Comparison of ENCODE assay signal across 8 cellular contexts in the genomic region with DNA sequence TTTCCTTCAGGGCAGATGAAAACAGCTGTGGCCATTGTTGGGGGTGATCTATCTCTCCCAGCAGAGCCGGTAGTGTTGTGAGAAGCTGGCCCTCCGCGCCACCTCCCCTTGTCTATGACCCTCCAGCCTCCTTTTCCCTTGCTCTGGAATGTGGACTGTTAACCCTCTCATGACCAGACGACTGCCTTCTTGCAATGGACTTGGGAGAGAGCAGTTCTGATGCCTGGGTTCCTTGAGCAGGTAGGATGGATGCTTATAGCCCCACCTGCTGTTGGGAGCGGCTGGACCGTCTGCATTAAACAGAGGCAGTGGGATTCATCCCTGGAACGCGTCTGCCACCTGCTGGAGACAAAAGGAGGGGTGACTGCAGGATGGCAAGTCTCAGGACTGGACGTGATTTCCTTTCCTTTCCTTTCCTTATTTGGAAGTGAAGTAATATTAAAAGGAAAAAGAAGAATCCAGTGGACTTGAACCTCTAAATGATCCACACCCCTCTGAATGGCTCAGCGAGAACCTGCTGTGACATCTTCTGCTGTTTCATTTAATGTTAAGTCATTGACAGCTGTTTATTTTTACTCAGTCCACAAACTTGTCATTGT. TPM values are rescaled to one million over a fixed set of nuclear protein-coding genes. Genes with fewer than 3 reads are reported as not detected.
A peak's percentile ranks its signal among the peaks of the same experiment; 100 is the strongest.
DNase-seq lines count a peak whose midpoint lies in the region; ATAC-seq, FAIRE-seq and TF ChIP-seq lines count a peak whose summit lies in the region.

No MANE protein-coding gene starts in this region.

- H3K4me3 ChIP-seq in adipocyte (ENCODE audit: low read length) (no peak overlapping the region), heart left ventricle (no peak overlapping the region), vagina (no peak overlapping the region)

- intact Hi-C loops in heart left ventricle (cut with DNase I): loop anchor here in 9 of 10 donors (1.0 to 10.0 kb wide), 4 partner anchors 66 to 186 kb away; no protein-coding TSS in a partner anchor
- intact Hi-C loops in vagina (cut with DNase I): loop anchor here (2.0 kb wide), 1 partner anchor 66 kb away; no protein-coding TSS in a partner anchor

- no peaks in the 10 kb centered on the region for H3K9me3 Mint-ChIP-seq in progenitor cell of endocrine pancreas (ENCODE audit: low read depth)

- peak overlapping the region; percentile 54 for H3K27ac Mint-ChIP-seq in progenitor cell of endocrine pancreas

- no peak overlapping the region for H3K9ac ChIP-seq in adipocyte (ENCODE audit: low read length)

- peaks cover 25% of the 10 kb centered on the region for H3K27me3 Mint-ChIP-seq in progenitor cell of endocrine pancreas

- WGBS in heart left ventricle, 4 donors: 2 to 6% (median 5%) methylated on average over 10 of the region's 10 CpGs

- peak overlapping the region; percentile 16 for H3K4me3 Mint-ChIP-seq in progenitor cell of endocrine pancreas (ENCODE audit: low read depth)

- ATAC-seq in heart left ventricle: peak; percentile 67 to 92 (median 84)

- H3K9me3 ChIP-seq in adipocyte (ENCODE audit: control insufficient read depth, low read length) (no peaks in the 10 kb centered on the region), heart left ventricle (no peaks in the 10 kb centered on the region), vagina (no peaks in the 10 kb centered on the region)

- H3K36me3 ChIP-seq in adipocyte (ENCODE audit: control insufficient read depth, insufficient read depth, low read length, severe bottlenecking) (no peaks in the 10 kb centered on the region), heart left ventricle (peaks cover 0 to 8% (median 2%) of the 10 kb centered on the region in 9 donors), vagina (no peaks in the 10 kb centered on the region)

- H3K27ac ChIP-seq in heart left ventricle (no peak overlapping the region), vagina (no peak overlapping the region)

- TF ChIP-seq CTCF in heart left ventricle (IDR thresholded peaks at IDR 0.05): peak; percentile 94 to 100 (median 99)
- TF ChIP-seq CTCF in progenitor cell of endocrine pancreas (IDR thresholded peaks at IDR 0.05; ENCODE audit: unreplicated experiment): peak; percentile 96
- TF ChIP-seq CTCF in vagina (IDR thresholded peaks at IDR 0.05): peak; percentile 97 to 99 (median 99)

- TF ChIP-seq POLR2A in heart left ventricle (IDR thresholded peaks at IDR 0.05) (no peak), vagina (IDR thresholded peaks at IDR 0.05) (no peak)

- peaks cover 40% of the 10 kb centered on the region for H3K27me3 ChIP-seq in adipocyte (replicated peaks; ENCODE audit: control insufficient read depth, insufficient read depth, low read length)
- H3K27me3 ChIP-seq in heart left ventricle: peaks cover 0 to 31% (median 10%) of the 10 kb centered on the region in 9 donors
- H3K27me3 ChIP-seq in vagina: no peaks in the 10 kb centered on the region

- FAIRE-seq in GM19239 (lab: Jason Lieb, UNC): peak; percentile 96

- peaks cover 1% of the 10 kb centered on the region for H3K36me3 Mint-ChIP-seq in progenitor cell of endocrine pancreas (ENCODE audit: insufficient read depth)

- H3K4me1 ChIP-seq in adipocyte (ENCODE audit: control insufficient read depth, insufficient read depth, low read length) (peaks cover 15% of the 10 kb centered on the region), heart left ventricle (peaks cover 0 to 22% (median 4%) of the 10 kb centered on the region in 12 donors), vagina (peaks cover 3% of the 10 kb centered on the region)

- H3K4me1 Mint-ChIP-seq in progenitor cell of endocrine pancreas (ENCODE audit: low read depth): peaks cover 9% of the 10 kb centered on the region

- DNase-seq in A172 (ENCODE audit: low spot score): peak; percentile 95
- peak; percentile 95 for DNase-seq in GM19239 (ENCODE audit: insufficient read length, low spot score)
- peak; percentile 88 for DNase-seq in NCI-H146 (lab: John Stamatoyannopoulos, UW)
- DNase-seq in SW480 (ENCODE audit: low spot score): peak; percentile 84
- DNase-seq in adipocyte (ENCODE audit: low read depth): peak; percentile 96
- DNase-seq in heart left ventricle: peak; percentile 91 to 95 (median 92)
- peak; percentile 94 for DNase-seq in progenitor cell of endocrine pancreas (ENCODE audit: low spot score, unreplicated experiment)
- DNase-seq in vagina (ENCODE audit: extremely low spot score in 2 of 2): no peak

RNA-seq across cellular contexts. Expression of gene SOST, which starts 1.8 kb away (rescaled TPM):
- total RNA-seq in A172 (2014; rRNA removed; shearing (Covaris generic)): 0.07 and 0.24 TPM in 2 replicates
- total RNA-seq in heart left ventricle (not detected), progenitor cell of endocrine pancreas (0.42 and 0.43 TPM in 2 replicates), vagina (not detected)
- not detected for polyA plus RNA-seq in heart left ventricle

RNA-seq across cellular contexts. Expression of gene DUSP3, which starts 18.4 kb away (rescaled TPM):
- 74.8 and 84.6 TPM in 2 replicates for total RNA-seq in A172 (2014; rRNA removed; shearing (Covaris generic))
- total RNA-seq in heart left ventricle: 100 to 1,000 TPM; 210 to 363 (median 267) TPM
- 100 to 1,000 TPM; 208 to 312 TPM for polyA plus RNA-seq in heart left ventricle
- 58.0 and 58.3 TPM in 2 replicates for total RNA-seq in progenitor cell of endocrine pancreas
- total RNA-seq in vagina: 43.5 TPM

RNA-seq across cellular contexts. Expression of gene CFAP97D1, which starts 19.9 kb away (rescaled TPM):
- 0.24 TPM in 1 of 2 replicates, not detected in the other for total RNA-seq in A172 (2014; rRNA removed; shearing (Covaris generic))
- total RNA-seq in heart left ventricle: under 1 TPM in 2 of 9 donors, not detected in 7; 0.05 to 0.45 TPM
- polyA plus RNA-seq in heart left ventricle: not detected
- total RNA-seq in progenitor cell of endocrine pancreas: 0.07 TPM in 1 of 2 replicates, not detected in the other
- total RNA-seq in vagina: not detected

Comparison
In these comparisons a context has a peak if more than half of its experiments do, and no peak if none do; other contexts are left out.
1. DNase-seq: peak in A172 (single experiment), GM19239 (single experiment), NCI-H146 (single experiment), SW480 (single experiment), adipocyte (single experiment), heart left ventricle (5 of 5) and progenitor cell of endocrine pancreas (single experiment); none in vagina (0 of 2).
2. Peak in every context shown above with its lines, with median percentiles within 50 percentile points of each other: CTCF ChIP-seq.